In the genomic region with DNA sequence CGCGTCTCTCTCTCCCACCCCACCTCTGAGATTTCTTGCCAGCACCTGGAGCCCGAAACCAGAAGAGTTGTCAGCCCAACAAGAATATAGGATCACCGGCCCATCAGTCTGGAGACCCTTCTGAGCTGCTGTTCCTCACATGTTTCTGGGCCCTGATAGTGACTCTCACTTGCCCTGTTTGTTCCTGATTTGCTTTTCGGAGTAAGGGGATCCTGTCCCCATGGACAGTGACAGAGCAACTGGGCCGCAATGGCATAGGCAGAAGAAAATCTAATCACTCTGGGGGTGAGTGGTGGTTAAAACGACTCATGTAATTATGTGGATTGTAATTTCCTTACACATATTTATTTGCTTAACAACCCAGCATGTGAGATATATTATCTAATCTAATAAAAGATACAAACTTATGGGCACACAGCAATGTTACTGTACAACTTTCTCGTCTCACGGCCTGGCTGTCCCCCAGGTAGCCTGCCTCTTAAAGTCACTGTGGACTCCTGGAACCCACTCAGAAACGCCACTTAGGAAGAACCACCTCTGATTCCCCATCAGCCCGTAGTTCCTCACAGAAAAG, we compare ENCODE assay signal across 8 cellular contexts. TPM values are rescaled to one million over a fixed set of nuclear protein-coding genes. Genes with fewer than 3 reads are reported as not detected.
DNase-seq lines count a peak whose midpoint lies in the region.

No MANE protein-coding gene starts in this region.

- intact Hi-C loops in activated CD4-positive, alpha-beta memory T cell treated with anti-CD3 and anti-CD28 coated beads for 36 hours (cut with micrococcal nuclease): no loop called here
- intact Hi-C loops in posterior cingulate gyrus (cut with DNase I): no loop called here

- peaks cover 3% of the 10 kb centered on the region for H3K4me1 Mint-ChIP-seq in activated CD4-positive, alpha-beta memory T cell treated with anti-CD3 and anti-CD28 coated beads for 36 hours (ENCODE audit: low read depth)

- no peaks in the 10 kb centered on the region for H3K36me3 ChIP-seq in stomach smooth muscle (ENCODE audit: control insufficient read depth in 2 of 2, insufficient read depth in 2 of 2, low read length in 2 of 2)
- no peaks in the 10 kb centered on the region for H3K36me3 ChIP-seq in effector memory CD4-positive, alpha-beta T cell (ENCODE audit: control insufficient read depth, insufficient read depth, low read length)

- H3K27ac ChIP-seq in stomach smooth muscle (ENCODE audit: low read length): peak overlapping the region; percentile 25
- no peak overlapping the region for H3K27ac ChIP-seq in effector memory CD4-positive, alpha-beta T cell (ENCODE audit: insufficient read depth, low read length, poor library complexity, severe bottlenecking)

- H3K27ac Mint-ChIP-seq in activated CD4-positive, alpha-beta memory T cell treated with anti-CD3 and anti-CD28 coated beads for 36 hours: no peak overlapping the region

- H3K4me3 Mint-ChIP-seq in activated CD4-positive, alpha-beta memory T cell treated with anti-CD3 and anti-CD28 coated beads for 36 hours: peak overlapping the region; percentile 62

- POLR2A ChIA-PET in activated CD4-positive, alpha-beta memory T cell treated with anti-CD3 and anti-CD28 coated beads for 36 hours (lab: Charles Lee): no interaction called here

- peak overlapping the region; percentile 5 to 59 for H3K4me3 ChIP-seq in stomach smooth muscle (ENCODE audit: low read length in 2 of 2)
- no peak overlapping the region for H3K4me3 ChIP-seq in effector memory CD4-positive, alpha-beta T cell (ENCODE audit: insufficient read depth, low read depth, low read length, poor library complexity, severe bottlenecking)

- DNase-seq in NCI-H1417 (lab: John Stamatoyannopoulos, UW): peak in 2 of 3 experiments; percentile 68 to 69
- DNase-seq in NCI-H1417 treated with DMSO at 0.1 percent for 48 hours (lab: John Stamatoyannopoulos, UW): no peak
- no peak for DNase-seq in activated CD4-positive, alpha-beta memory T cell treated with anti-CD3 and anti-CD28 coated beads for 36 hours
- DNase-seq in iPS-NIHi7 (ENCODE audit: extremely low spot score): peak; percentile 35
- no peak for DNase-seq in effector memory CD4-positive, alpha-beta T cell
- DNase-seq in stimulated activated CD4-positive, alpha-beta T cell treated with anti-CD3 and anti-CD28 coated beads, Interleukin-1b, Interleukin-23, amount 100 ng/mL, for 48 hours: no peak
- no peak for DNase-seq in posterior cingulate gyrus

- H3K9ac ChIP-seq in stomach smooth muscle (ENCODE audit: low read length in 2 of 2): peak overlapping the region; percentile 64 to 73

- peaks cover 10% of the 10 kb centered on the region for H3K4me1 ChIP-seq in stomach smooth muscle (ENCODE audit: control insufficient read depth, insufficient read depth, low read length)
- H3K4me1 ChIP-seq in effector memory CD4-positive, alpha-beta T cell (ENCODE audit: control insufficient read depth, insufficient read depth, low read length, poor library complexity, severe bottlenecking): no peaks in the 10 kb centered on the region

- no peaks in the 10 kb centered on the region for H3K27me3 ChIP-seq in stomach smooth muscle (ENCODE audit: control insufficient read depth in 1 of 2, insufficient read depth in 2 of 2, low read length in 2 of 2)
- H3K27me3 ChIP-seq in effector memory CD4-positive, alpha-beta T cell (replicated peaks; ENCODE audit: control insufficient read depth, insufficient read depth, low read length, poor library complexity, severe bottlenecking): peaks cover 4% of the 10 kb centered on the region

- H3K9me3 Mint-ChIP-seq in activated CD4-positive, alpha-beta memory T cell treated with anti-CD3 and anti-CD28 coated beads for 36 hours: no peaks in the 10 kb centered on the region

- H3K9me3 ChIP-seq in stomach smooth muscle (ENCODE audit: control insufficient read depth in 2 of 2, low read length in 2 of 2): no peaks in the 10 kb centered on the region
- H3K9me3 ChIP-seq in effector memory CD4-positive, alpha-beta T cell (ENCODE audit: control insufficient read depth, low read length): no peaks in the 10 kb centered on the region

- CTCF ChIA-PET in activated CD4-positive, alpha-beta memory T cell treated with anti-CD3 and anti-CD28 coated beads for 36 hours (lab: Charles Lee): no interaction called here

- H3K36me3 Mint-ChIP-seq in activated CD4-positive, alpha-beta memory T cell treated with anti-CD3 and anti-CD28 coated beads for 36 hours: no peaks in the 10 kb centered on the region

- H3K27me3 Mint-ChIP-seq in activated CD4-positive, alpha-beta memory T cell treated with anti-CD3 and anti-CD28 coated beads for 36 hours: peaks cover 47% of the 10 kb centered on the region

RNA-seq across cellular contexts. Expression of a gene that starts 0.7 kb away (rescaled TPM):
- total RNA-seq in activated CD4-positive, alpha-beta memory T cell treated with anti-CD3 and anti-CD28 coated beads for 36 hours: not detected

Comparison
In these comparisons a context has a peak if more than half of its experiments do, and no peak if none do; other contexts are left out.
1. DNase-seq: peak in NCI-H1417 (2 of 3) and iPS-NIHi7 (single experiment); none in NCI-H1417 treated with DMSO at 0.1 percent for 48 hours (single experiment), activated CD4-positive, alpha-beta memory T cell treated with anti-CD3 and anti-CD28 coated beads for 36 hours (single experiment), effector memory CD4-positive, alpha-beta T cell (0 of 3), stimulated activated CD4-positive, alpha-beta T cell treated with anti-CD3 and anti-CD28 coated beads, Interleukin-1b, Interleukin-23, amount 100 ng/mL, for 48 hours (single experiment) and posterior cingulate gyrus (0 of 10).